In the genomic region with DNA sequence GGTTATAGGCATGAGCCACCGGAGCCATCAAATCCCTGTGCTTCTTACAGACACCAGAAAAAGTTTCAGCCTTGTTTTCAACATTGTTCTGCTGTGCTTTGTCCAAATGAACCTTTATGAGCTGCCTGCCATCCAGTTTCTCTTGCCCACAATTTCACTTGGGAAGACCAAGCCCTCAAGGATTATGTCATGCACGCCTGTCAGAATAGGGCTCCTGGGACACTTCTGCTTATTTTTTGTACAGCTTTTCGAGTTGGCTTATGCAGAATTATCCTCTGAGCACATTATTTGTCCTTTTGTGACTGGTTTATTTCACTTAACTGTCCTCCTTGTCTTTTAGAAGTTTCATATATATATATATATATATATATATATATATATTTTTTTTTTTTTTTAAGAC, we compare ENCODE assay signal across 17 cellular contexts. TPM values are rescaled to one million over a fixed set of nuclear protein-coding genes. Genes with fewer than 3 reads are reported as not detected.
A peak's percentile ranks its signal among the peaks of the same experiment; 100 is the strongest.
DNase-seq lines count a peak whose midpoint lies in the region; ATAC-seq, FAIRE-seq and TF ChIP-seq lines count a peak whose summit lies in the region.
"Had no signal": no experiment of that assay in that cellular context is flagged by ENCODE, and none has a peak within 500 bp of the region (broad histone marks: within the 10 kb centered on the region; RNA-seq: fewer than 3 reads in every experiment).

No MANE protein-coding gene starts in this region.

- H3K27me3 ChIP-seq in IMR-90 (ENCODE audit: control insufficient read depth, insufficient read depth, low read length) (no peaks in the 10 kb centered on the region), GM12878 (replicated peaks in 1 of 2; ENCODE audit: control insufficient read depth in 2 of 2, insufficient read depth in 2 of 2, low read length in 1 of 2) (no peaks in the 10 kb centered on the region), HepG2 (ENCODE audit: control insufficient read depth in 1 of 2, insufficient read depth in 2 of 2, low read length in 2 of 2) (no peaks in the 10 kb centered on the region)
- H3K27me3 ChIP-seq: ovary had no signal

- H3K79me2 ChIP-seq in GM12878 (ENCODE audit: control insufficient read depth, insufficient read depth, low read length) (peaks cover 87% of the 10 kb centered on the region), HepG2 (ENCODE audit: insufficient read depth, low read length) (peaks cover 85% of the 10 kb centered on the region)

- H3K4me1 Mint-ChIP-seq in CD14-positive monocyte (peaks cover 46% of the 10 kb centered on the region), naive B cell (peaks cover 15 to 76% (median 48%) of the 10 kb centered on the region in 3 donors)

- H3K4me1 ChIP-seq in IMR-90 (ENCODE audit: control insufficient read depth, insufficient read depth, low read length) (peaks cover 13% of the 10 kb centered on the region), GM12878 (ENCODE audit: control insufficient read depth, insufficient read depth, low read length) (peaks cover 62% of the 10 kb centered on the region), HepG2 (ENCODE audit: insufficient read depth, low read length) (peaks cover 23% of the 10 kb centered on the region)

- H2BK20ac ChIP-seq in IMR-90 (ENCODE audit: low read depth, low read length): no peak overlapping the region

- H3K9ac ChIP-seq in IMR-90 (ENCODE audit: low read depth, low read length): no peak overlapping the region
- H3K9ac ChIP-seq in GM12878 (ENCODE audit: control insufficient read depth, insufficient read depth, low read length): 0 out of 2 replicates have a peak overlapping the region, but pooled peaks have one; percentile 29
- H3K9ac ChIP-seq in HepG2 (ENCODE audit: insufficient read depth, low read depth, low read length): no peak overlapping the region

- POLR2A ChIA-PET in IMR-90 (lab: Charles Lee; ENCODE audit: unreplicated experiment) (no interaction called here), GM12878 (lab: Charles Lee) (interaction anchor here (0.6 to 1.4 kb wide), 2 partner anchors 14 to 345 kb away, joined by 3 read pairs; no protein-coding TSS in a partner anchor), HepG2 (lab: Yijun Ruan, JAX) (no interaction called here)

- H3K79me1 ChIP-seq in IMR-90 (ENCODE audit: low read depth in 1 of 2, low read length in 2 of 2): peaks cover 13 to 49% of the 10 kb centered on the region in 2 experiments

- peak overlapping the region; percentile 2 for H2BK5ac ChIP-seq in IMR-90 (ENCODE audit: low read depth, low read length, poor library complexity, severe bottlenecking)

- SMC1A ChIA-PET in GM12878 (lab: Charles Lee; ENCODE audit: uncharacterized antibody, unreplicated experiment): interaction anchor here (0.7 to 1.6 kb wide), 3 partner anchors 16 to 697 kb away, joined by 3 to 6 read pairs (median 5); partner anchors contain the start of gene UBE2K

- TF ChIP-seq POLR2A in IMR-90 (IDR thresholded peaks at IDR 0.05; ENCODE audit: low read depth, low read length): no peak
- no peak for TF ChIP-seq POLR2A in GM12878 (IDR thresholded peaks at IDR 0.05; ENCODE audit: low read depth, low read length)
- TF ChIP-seq POLR2A in HepG2 (IDR thresholded peaks at IDR 0.05; ENCODE audit: insufficient read depth in 1 of 2, low read depth in 2 of 2, low read length in 2 of 2): no peak

- TF ChIP-seq RAD21 in IMR-90 (IDR thresholded peaks at IDR 0.05; ENCODE audit: low read length) (no peak), GM12878 (IDR thresholded peaks at IDR 0.05; ENCODE audit: insufficient read depth, low read depth, low read length) (no peak), HepG2 (CRISPR knock-in tag; IDR thresholded peaks at IDR 0.05) (no peak)

- 0 out of 2 replicates have a peak, but pooled peaks cover 5% of the 10 kb centered on the region for H3K9me1 ChIP-seq in IMR-90 (ENCODE audit: insufficient read depth, low read length)

- peaks cover 3% of the 10 kb centered on the region; the same call in 1 of the 2 replicates for H3K36me3 ChIP-seq in IMR-90 (ENCODE audit: control insufficient read depth, insufficient read depth, low read length)
- peaks cover 4 to 6% of the 10 kb centered on the region in 2 experiments; a peak in 3 of 4 replicates for H3K36me3 ChIP-seq in GM12878 (ENCODE audit: control insufficient read depth in 2 of 2, insufficient read depth in 2 of 2, low read length in 1 of 2)
- peaks cover 4 to 17% of the 10 kb centered on the region in 2 experiments; a peak in 3 of 5 replicates for H3K36me3 ChIP-seq in HepG2 (replicated peaks in 1 of 2; ENCODE audit: control insufficient read depth in 1 of 2, insufficient read depth in 2 of 2, low read length in 2 of 2)
- H3K36me3 ChIP-seq: ovary had no signal

- peak overlapping the region; percentile 8; the same call in 1 of the 2 replicates for H2BK120ac ChIP-seq in IMR-90 (ENCODE audit: low read depth, low read length)

- intact Hi-C loops in CD14-positive monocyte (cut with micrococcal nuclease) (no loop called here), IMR-90 (cut with micrococcal nuclease) (no loop called here), GM12878 (cut with micrococcal nuclease; ENCODE audit: unreplicated experiment) (no loop called here), HepG2 (cut with micrococcal nuclease; ENCODE audit: unreplicated experiment) (no loop called here)

- 100% methylated on average over 1 of the region's 3 CpGs; no CpG with 5 or more reads in 1 of the 2 experiments for WGBS in IMR-90 (ENCODE audit: extremely low coverage in 2 of 2, insufficient read length in 1 of 2), 2 experiments
- 3% methylated on average over 3 of the region's 3 CpGs for WGBS in GM12878 (ENCODE audit: insufficient coverage, insufficient replicate concordance, low lambda C conversion rate, missing lambda C conversion rate)
- WGBS in HepG2 (ENCODE audit: low lambda C conversion rate): 94% methylated on average over 3 of the region's 3 CpGs

- in situ Hi-C loops in IMR-90 (cut with MboI; ENCODE audit: low sequenced_read_pairs) (no loop called here), GM12878 (cut with MboI) (no loop called here), HepG2 (cut with HindIII; ENCODE audit: extremely low pct_ligation_motif_present, low pct_unique_long_range_greater_than_20kb) (no loop called here)

- no peak overlapping the region for H2AK5ac ChIP-seq in IMR-90 (ENCODE audit: low read depth, low read length)

- 0 out of 2 replicates have a peak overlapping the region, but pooled peaks have one; percentile 6 for H3K4ac ChIP-seq in IMR-90 (ENCODE audit: low read depth, low read length)

- 0 out of 2 replicates have a peak overlapping the region, but pooled peaks have one; percentile 2 for H4K91ac ChIP-seq in IMR-90 (ENCODE audit: insufficient read depth, low read depth, low read length)

- H2BK15ac ChIP-seq in IMR-90 (ENCODE audit: low read depth, low read length): no peak overlapping the region

- H4K8ac ChIP-seq in IMR-90 (ENCODE audit: low read depth in 2 of 2, low read length in 2 of 2): peak overlapping the region in 1 of 2 experiments; percentile 8; a peak in 1 of 4 replicates

- H3K4me3 ChIP-seq in IMR-90 (ENCODE audit: insufficient read depth, low read depth, low read length) (no peak overlapping the region), GM12878 (peak overlapping the region; percentile 53; the same call in 1 of the 2 replicates), HepG2 (replicated peaks in 1 of 3; ENCODE audit: insufficient read depth in 1 of 3, low read depth in 2 of 3, low read length in 3 of 3) (no peak overlapping the region)
- H3K4me3 ChIP-seq: ovary, PC-9 had no signal

- CTCF ChIA-PET in IMR-90 (lab: Yijun Ruan, JAX) (interaction anchor here (0.6 to 1.6 kb wide), 4 partner anchors 18 to 596 kb away, joined by 3 to 4 read pairs (median 3); no protein-coding TSS in a partner anchor), GM12878 (lab: Yijun Ruan, JAX) (no interaction called here), HepG2 (lab: Yijun Ruan, JAX; ENCODE audit: low intra/inter-chr PET ratio, low total read pairs) (no interaction called here)

- peak overlapping the region; percentile 80 to 92 (median 88) for H3K27ac Mint-ChIP-seq in CD14-positive monocyte
- H3K27ac Mint-ChIP-seq in naive B cell: peak overlapping the region in 3 of 6 donors; percentile 68 to 93 (median 90)

- no peak for FAIRE-seq in GM12878 (lab: Jason Lieb, UNC)
- no peak for FAIRE-seq in HepG2 (lab: Jason Lieb, UNC)
- FAIRE-seq: frontal cortex, H54, small intestine had no signal

- RAD21 ChIA-PET in GM12878 (lab: Charles Lee; ENCODE audit: unreplicated experiment): interaction anchor here (0.6 kb wide), 1 partner anchor 42 kb away, joined by 3 read pairs; no protein-coding TSS in a partner anchor

- peak overlapping the region; percentile 6; the same call in 1 of the 2 replicates for H3K27ac ChIP-seq in IMR-90 (ENCODE audit: insufficient read depth, low read length)
- peak overlapping the region; percentile 66 for H3K27ac ChIP-seq in GM12878 (ENCODE audit: control insufficient read depth, insufficient read depth)
- no peak overlapping the region for H3K27ac ChIP-seq in HepG2 (ENCODE audit: extremely low read length, insufficient read depth, low read length)
- H3K27ac ChIP-seq: ovary, PC-9, WERI-Rb-1 had no signal

- H3K56ac ChIP-seq in IMR-90 (ENCODE audit: extremely low read depth, insufficient read depth, low read length): no peak overlapping the region

- dilution Hi-C loops in IMR-90 (cut with HindIII; ENCODE audit: low sequenced_read_pairs, unreplicated experiment): no loop called here

- DNase-seq in CD14-positive monocyte (ENCODE audit: low spot score) (no peak), IMR-90 (no peak), GM12878 (ENCODE audit: low read depth, low spot score) (no peak), naive B cell (no peak), NCI-H128 (lab: John Stamatoyannopoulos, UW; ENCODE audit: unreplicated experiment) (no peak), HepG2 (ENCODE audit: low spot score) (no peak)
- DNase-seq in activated CD4-positive, alpha-beta T cell treated with anti-CD3 and anti-CD28 coated beads, Interleukin-2, amount 50 U/mL, for 1 hour: no peak
- DNase-seq: activated naive CD4-positive, alpha-beta T cell treated with anti-CD3 and anti-CD28 coated beads, Interleukin-2, amount 50 U/mL, for 16 hours; NCI-H1694; ovary; PC-9; small intestine; stimulated activated naive CD4-positive, alpha-beta T cell; WERI-Rb-1 had no signal

- H4K5ac ChIP-seq in IMR-90 (ENCODE audit: low read depth, low read length): no peak overlapping the region

- no peak overlapping the region for H3K14ac ChIP-seq in IMR-90 (replicated peaks; ENCODE audit: low read depth, low read length)

- no peak for TF ChIP-seq EP300 in GM12878 (IDR thresholded peaks at IDR 0.05; ENCODE audit: borderline replicate concordance in 1 of 2, control insufficient read depth in 1 of 2, low read depth in 2 of 2, low read length in 2 of 2)
- no peak for TF ChIP-seq EP300 in HepG2 (IDR thresholded peaks at IDR 0.05; ENCODE audit: low read depth in 2 of 2, low read length in 2 of 2)
- TF ChIP-seq EP300 in HepG2 (CRISPR knock-in tag; IDR thresholded peaks at IDR 0.05; ENCODE audit: borderline replicate concordance): no peak

- no peak overlapping the region for H3K18ac ChIP-seq in IMR-90 (ENCODE audit: low read depth, low read length)

- peaks cover 0 to 3% (median 0%) of the 10 kb centered on the region in 7 donors for H3K9me3 Mint-ChIP-seq in CD14-positive monocyte
- H3K9me3 Mint-ChIP-seq in naive B cell: no peaks in the 10 kb centered on the region

- H2AK9ac ChIP-seq in IMR-90 (replicated peaks; ENCODE audit: low read depth, low read length, poor library complexity): no peak overlapping the region

- H3K27me3 Mint-ChIP-seq in CD14-positive monocyte (ENCODE audit: low read depth in 3 of 3): peaks cover 0 to 1% (median 0%) of the 10 kb centered on the region in 3 donors
- H3K27me3 Mint-ChIP-seq in naive B cell: no peaks in the 10 kb centered on the region

- no peak for TF ChIP-seq CTCF in CD14-positive monocyte (IDR thresholded peaks at IDR 0.05)
- no peak for TF ChIP-seq CTCF in IMR-90 (conservative IDR thresholded peaks at IDR 0.05; ENCODE audit: low read depth, low read length)
- no peak for TF ChIP-seq CTCF in GM12878 (IDR thresholded peaks at IDR 0.05 in 2 of 3, conservative IDR thresholded peaks at IDR 0.05 in 1 of 3; ENCODE audit: control insufficient read depth in 2 of 3, extremely low read depth in 1 of 3, insufficient read depth in 1 of 3, low read depth in 3 of 3, low read length in 3 of 3)
- TF ChIP-seq CTCF in HepG2 (CRISPR knock-in tag; IDR thresholded peaks at IDR 0.05): no peak

- H3K36me3 Mint-ChIP-seq in CD14-positive monocyte: peaks cover 16 to 23% of the 10 kb centered on the region in 2 donors
- peaks cover 5 to 8% of the 10 kb centered on the region in 2 donors for H3K36me3 Mint-ChIP-seq in naive B cell

- H3K9me3 ChIP-seq in IMR-90 (ENCODE audit: control insufficient read depth, insufficient read depth, low read length) (peaks cover 2% of the 10 kb centered on the region; the same call in 1 of the 2 replicates), GM12878 (replicated peaks; ENCODE audit: control insufficient read depth, insufficient read depth, low read length) (no peaks in the 10 kb centered on the region), HepG2 (ENCODE audit: low read length) (no peaks in the 10 kb centered on the region)
- H3K9me3 ChIP-seq: ovary had no signal

- H2AFZ ChIP-seq in IMR-90 (replicated peaks; ENCODE audit: low read length, poor library complexity): no peak overlapping the region
- no peak overlapping the region for H2AFZ ChIP-seq in GM12878 (ENCODE audit: control insufficient read depth, low read depth, low read length)
- H2AFZ ChIP-seq in HepG2 (ENCODE audit: low read length): no peak overlapping the region
- H2AFZ ChIP-seq: PC-9 had no signal

- H3K4me2 ChIP-seq in IMR-90 (ENCODE audit: low read depth, low read length) (no peak overlapping the region), GM12878 (ENCODE audit: control insufficient read depth, insufficient read depth) (peak overlapping the region; percentile 92), HepG2 (ENCODE audit: low read depth, low read length) (no peak overlapping the region)
- H3K4me2 ChIP-seq: PC-9 had no signal

- ATAC-seq in IMR-90 (ENCODE audit: low read depth) (no peak), GM12878 (no peak), naive B cell (ENCODE audit: low read depth in 2 of 2) (no peak), GM18907 (IDR thresholded peaks at IDR 0.05; ENCODE audit: unreplicated experiment) (no peak), HepG2 (no peak)

- BruUV-seq in IMR-90 (replicated peaks; lab: Mats Ljungman, UMichigan) (no TSS peak), GM12878 (replicated peaks; lab: Mats Ljungman, UMichigan) (no TSS peak), HepG2 (replicated peaks; lab: Mats Ljungman, UMichigan) (no TSS peak)

- H3K4me3 Mint-ChIP-seq in CD14-positive monocyte: peak overlapping the region in 1 of 2 donors; percentile 46
- peak overlapping the region in 6 of 8 donors; percentile 38 to 87 (median 63) for H3K4me3 Mint-ChIP-seq in naive B cell

- H4K20me1 ChIP-seq in IMR-90 (ENCODE audit: insufficient read depth, low read length): peaks cover 76% of the 10 kb centered on the region
- no peaks in the 10 kb centered on the region for H4K20me1 ChIP-seq in GM12878 (ENCODE audit: control insufficient read depth, insufficient read depth)
- H4K20me1 ChIP-seq in HepG2 (ENCODE audit: insufficient read depth, low read length): peaks cover 37% of the 10 kb centered on the region

- H3K23ac ChIP-seq in IMR-90 (ENCODE audit: low read depth, low read length): no peak overlapping the region

RNA-seq across cellular contexts. Expression of gene UBE2K, which starts 16.2 kb away (rescaled TPM):
- polyA plus RNA-seq in CD14-positive monocyte (10 to 100 TPM; 50.0 to 66.8 TPM), IMR-90 (2012; rRNA removed) (41.7 and 44.8 TPM in 2 replicates), GM12878 (2011; rRNA removed) (111 and 158 TPM in 2 replicates), GM12878 (2014; fragmentation: Illumina TruSeq; extraction: Trizol) (55.4 and 67.2 TPM in 2 replicates), GM12878 (2014; fragmentation: Nextera tagmentation; extraction: Ambion mirVana) (10 to 100 TPM; 54.3 to 96.4 TPM), GM12878 (2014; rRNA removed) (79.6 and 102 TPM in 2 replicates), GM12878 (2016; fragmentation: Nextera tagmentation; extraction: Ambion mirVana) (100 to 1,000 TPM; 113 to 141 TPM), naive B cell (ENCODE audit: low read depth in 6 of 6) (10 to 100 TPM; 60.0 to 81.2 (median 69.2) TPM), HepG2 (2011; rRNA removed) (58.7 and 81.0 TPM in 2 replicates)
- total RNA-seq in IMR-90 (2012; rRNA removed) (17.7 and 24.4 TPM in 2 replicates), GM12878 (2014; rRNA removed) (20.5 and 22.5 TPM in 2 replicates), GM12878 (2014; rRNA removed; fragmentation: Illumina TruSeq; extraction: Trizol) (17.0 and 20.0 TPM in 2 replicates), GM12878 (2021) (71.4 and 78.5 TPM in 2 replicates), HepG2 (2016; rRNA removed; fragmentation: Illumina TruSeq; extraction: Trizol) (36.2 and 72.9 TPM in 2 replicates)
- 19.5 and 24.5 TPM in 2 replicates for polyA plus RNA-seq in IMR-90 (2012; cell fraction: cytosol; rRNA removed)
- polyA plus RNA-seq in IMR-90 (2012; cell fraction: nucleus; rRNA removed; ENCODE audit: low replicate concordance): 3.2 and 20.8 TPM in 2 replicates
- total RNA-seq in GM12878 (2013; cell fraction: nucleolus; rRNA removed): 34.6 and 36.7 TPM in 2 replicates
- 47.3 TPM for polyA plus RNA-seq in GM12878 (2011; ENCODE audit: low read depth)
- 50.9 and 51.8 TPM in 2 replicates for polyA plus RNA-seq in GM12878 (2011; cell fraction: cytosol; rRNA removed)
- polyA plus RNA-seq in GM12878 (2011; cell fraction: nucleus; rRNA removed): 18.6 and 26.0 TPM in 2 replicates
- 83.2 and 83.3 TPM in 2 replicates for polyA plus RNA-seq in GM12878 (2012)
- 23.8 and 35.3 TPM in 2 replicates for polyA minus RNA-seq in GM12878 (2011; rRNA and poly(A)+ RNA removed)
- polyA minus RNA-seq in GM12878 (2011; cell fraction: cytosol; rRNA and poly(A)+ RNA removed): 14.8 and 20.2 TPM in 2 replicates
- 5.4 and 15.5 TPM in 2 replicates for polyA minus RNA-seq in GM12878 (2011; cell fraction: nucleus; rRNA and poly(A)+ RNA removed)
- total RNA-seq in HepG2 (2016; cell fraction: cytosol; rRNA removed; fragmentation: Illumina TruSeq; extraction: Trizol; ENCODE audit: low read depth): 15.9 and 16.7 TPM in 2 replicates
- 37.2 and 67.7 TPM in 2 replicates for total RNA-seq in HepG2 (2016; cell fraction: insoluble cytoplasmic fraction; rRNA removed; fragmentation: Illumina TruSeq; extraction: Trizol)
- total RNA-seq in HepG2 (2016; cell fraction: membrane; rRNA removed; fragmentation: Illumina TruSeq; extraction: Trizol): 41.2 and 44.3 TPM in 2 replicates
- 23.8 and 34.5 TPM in 2 replicates for total RNA-seq in HepG2 (2016; cell fraction: nucleus; rRNA removed; fragmentation: Illumina TruSeq; extraction: Trizol)
- polyA plus RNA-seq in HepG2 (2011; cell fraction: cytosol; rRNA removed): 36.8 and 43.7 TPM in 2 replicates
- 9.1 and 13.3 TPM in 2 replicates for polyA plus RNA-seq in HepG2 (2011; cell fraction: nucleus; rRNA removed)
- 71.5 and 102 TPM in 2 replicates for polyA plus RNA-seq in HepG2 (2012)
- 47.8 and 57.7 TPM in 2 replicates for polyA plus RNA-seq in HepG2 (2016; cell fraction: cytosol; fragmentation: Illumina TruSeq; extraction: Trizol; ENCODE audit: low read depth)
- 134 and 143 TPM in 2 replicates for polyA plus RNA-seq in HepG2 (2016; cell fraction: insoluble cytoplasmic fraction; fragmentation: Illumina TruSeq; extraction: Trizol; ENCODE audit: low read depth)
- 73.6 and 85.5 TPM in 2 replicates for polyA plus RNA-seq in HepG2 (2016; cell fraction: membrane; fragmentation: Illumina TruSeq; extraction: Trizol; ENCODE audit: low read depth)
- 70.9 and 90.4 TPM in 2 replicates for polyA plus RNA-seq in HepG2 (2016; cell fraction: nucleus; fragmentation: Illumina TruSeq; extraction: Trizol; ENCODE audit: insufficient read depth, low read depth)
- polyA minus RNA-seq in HepG2 (2011; rRNA and poly(A)+ RNA removed; ENCODE audit: low replicate concordance): 16.0 and 22.7 TPM in 2 replicates
- 21.4 and 25.3 TPM in 2 replicates for polyA minus RNA-seq in HepG2 (2011; cell fraction: cytosol; rRNA and poly(A)+ RNA removed)
- 15.2 and 17.0 TPM in 2 replicates for polyA minus RNA-seq in HepG2 (2011; cell fraction: nucleus; rRNA and poly(A)+ RNA removed)
